16 cellular contexts compared by ENCODE assay signal in the genomic region with DNA sequence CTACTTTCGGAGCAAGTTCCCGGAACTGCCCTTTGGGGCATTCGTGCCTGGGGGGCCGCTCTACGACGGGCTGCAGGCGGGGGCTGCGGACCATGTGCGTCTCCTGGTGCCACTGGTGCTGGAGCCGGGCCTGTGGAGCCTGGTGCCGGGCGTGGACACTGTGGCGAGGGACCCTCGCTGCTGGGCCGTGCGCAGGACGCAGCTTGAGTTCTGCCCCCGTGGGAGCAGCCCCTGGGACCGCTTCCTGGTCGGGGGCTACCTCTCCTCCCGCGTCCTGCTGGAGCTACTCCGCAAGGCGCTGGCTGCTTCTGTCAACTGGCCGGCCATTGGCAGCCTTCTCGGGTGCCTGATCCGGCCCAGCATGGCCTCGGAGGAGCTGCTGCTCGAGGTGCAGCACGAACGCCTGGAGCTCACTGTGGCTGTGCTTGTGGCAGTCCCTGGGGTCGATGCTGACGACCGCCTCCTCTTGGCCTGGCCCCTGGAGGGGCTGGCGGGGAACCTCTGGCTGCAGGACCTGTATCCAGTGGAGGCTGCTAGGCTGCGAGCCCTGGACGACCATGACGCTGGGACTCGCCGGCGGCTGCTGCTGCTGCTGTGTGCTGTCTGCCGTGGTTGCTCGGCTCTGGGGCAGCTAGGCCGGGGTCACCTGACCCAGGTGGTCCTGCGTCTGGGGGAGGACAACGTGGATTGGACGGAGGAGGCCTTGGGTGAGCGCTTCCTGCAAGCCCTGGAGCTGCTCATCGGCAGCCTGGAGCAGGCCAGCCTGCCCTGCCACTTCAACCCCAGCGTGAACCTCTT. TPM values are rescaled to one million over a fixed set of nuclear protein-coding genes. Genes with fewer than 3 reads are reported as not detected.
A peak's percentile ranks its signal among the peaks of the same experiment; 100 is the strongest.
DNase-seq lines count a peak whose midpoint lies in the region; ATAC-seq and TF ChIP-seq lines count a peak whose summit lies in the region.
"Had no signal": no experiment of that assay in that cellular context is flagged by ENCODE, and none has a peak within 500 bp of the region (broad histone marks: within the 10 kb centered on the region; RNA-seq: fewer than 3 reads in every experiment).

No MANE protein-coding gene starts in this region.

- no peaks in the 10 kb centered on the region for H3K9me3 ChIP-seq in RWPE2 (ENCODE audit: severe bottlenecking)
- H3K9me3 ChIP-seq in osteoblast (ENCODE audit: low read depth, low read length): no peaks in the 10 kb centered on the region
- H3K9me3 ChIP-seq: BLaER1 treated with 17β-estradiol and CSF1 and Interleukin-3, amounts not matched to agents 10 nM and 100 nM had no signal

- no peak for ATAC-seq in RWPE2 (ENCODE audit: low read depth)
- no peak for ATAC-seq in SK-N-SH treated with all-trans-retinoic acid at 6 μM for 48 hours
- ATAC-seq: CD8-positive, alpha-beta T cell; GM23338 had no signal

- no peak overlapping the region for H3K4me3 ChIP-seq in H7 (ENCODE audit: insufficient read depth, low read depth, low read length)
- H3K4me3 ChIP-seq in RWPE2 (ENCODE audit: severe bottlenecking): no peak overlapping the region
- H3K4me3 ChIP-seq in osteoblast (ENCODE audit: insufficient read depth, low read length): no peak overlapping the region
- H3K4me3 ChIP-seq: BLaER1 treated with 17β-estradiol and CSF1 and Interleukin-3, amounts not matched to agents 10 nM and 100 nM; GM23338 had no signal

- H3K27ac ChIP-seq in RWPE2 (ENCODE audit: poor library complexity, severe bottlenecking) (no peak overlapping the region), osteoblast (ENCODE audit: low read depth, low read length) (no peak overlapping the region)
- H3K27ac ChIP-seq: BLaER1 treated with 17β-estradiol and CSF1 and Interleukin-3, amounts not matched to agents 10 nM and 100 nM; HL-60 had no signal

- no peak overlapping the region for H2AFZ ChIP-seq in osteoblast (ENCODE audit: low read length)
- H2AFZ ChIP-seq: GM23338 had no signal

- peaks cover 26% of the 10 kb centered on the region for H3K79me2 ChIP-seq in osteoblast (ENCODE audit: insufficient read depth, low read length)

- H3K27me3 ChIP-seq in H7 (ENCODE audit: control insufficient read depth, insufficient read depth, low read length) (no peaks in the 10 kb centered on the region), RWPE2 (ENCODE audit: insufficient read depth, poor library complexity, severe bottlenecking) (no peaks in the 10 kb centered on the region), osteoblast (ENCODE audit: insufficient read depth, low read length) (no peaks in the 10 kb centered on the region)
- H3K27me3 ChIP-seq: BLaER1 treated with 17β-estradiol and CSF1 and Interleukin-3, amounts not matched to agents 10 nM and 100 nM had no signal

- H3K36me3 ChIP-seq in H7 (replicated peaks; ENCODE audit: control insufficient read depth, insufficient read depth, low read length) (peaks cover 7% of the 10 kb centered on the region), RWPE2 (ENCODE audit: low read depth) (peaks cover 22% of the 10 kb centered on the region), osteoblast (ENCODE audit: insufficient read depth, low read length) (peaks cover 20% of the 10 kb centered on the region)

- H3K4me2 ChIP-seq in osteoblast (ENCODE audit: insufficient read depth, low read length): no peak overlapping the region
- H3K4me2 ChIP-seq: BLaER1 treated with 17β-estradiol and CSF1 and Interleukin-3, amounts not matched to agents 10 nM and 100 nM; GM23338 had no signal

- H3K4me1 ChIP-seq in RWPE2 (ENCODE audit: insufficient read depth, poor library complexity, severe bottlenecking): peaks cover 23% of the 10 kb centered on the region
- peaks cover 22% of the 10 kb centered on the region for H3K4me1 ChIP-seq in osteoblast (ENCODE audit: insufficient read depth, low read length)

- H4K20me1 ChIP-seq in osteoblast (ENCODE audit: insufficient read depth, low read length): peaks cover 9% of the 10 kb centered on the region

- peak; percentile 43 for DNase-seq in H7
- DNase-seq in RWPE2 (ENCODE audit: low spot score): peak; percentile 50
- DNase-seq in osteoblast (ENCODE audit: insufficient read length, low spot score, missing footprints): peak; percentile 62
- no peak for DNase-seq in NCI-H2227 (lab: John Stamatoyannopoulos, UW; ENCODE audit: unreplicated experiment)
- DNase-seq: 8988T; Calu3; CD8-positive, alpha-beta T cell; DMS79 treated with DMSO at 0.1 percent for 48 hours; GF-D8; HCEC 1CT; IMR-90; KBM-7 had no signal

- no peak for TF ChIP-seq CTCF in RWPE2 (IDR thresholded peaks at IDR 0.05; ENCODE audit: poor library complexity, severe bottlenecking)
- no peak for TF ChIP-seq CTCF in osteoblast (IDR thresholded peaks at IDR 0.05; ENCODE audit: extremely low read depth, low read depth, low read length)

TF ChIP-seq in SK-N-SH treated with all-trans-retinoic acid at 6 μM for 48 hours, 23 proteins besides CTCF, POLR2A, EP300 and RAD21:
- TF ChIP-seq, protein P1, sequence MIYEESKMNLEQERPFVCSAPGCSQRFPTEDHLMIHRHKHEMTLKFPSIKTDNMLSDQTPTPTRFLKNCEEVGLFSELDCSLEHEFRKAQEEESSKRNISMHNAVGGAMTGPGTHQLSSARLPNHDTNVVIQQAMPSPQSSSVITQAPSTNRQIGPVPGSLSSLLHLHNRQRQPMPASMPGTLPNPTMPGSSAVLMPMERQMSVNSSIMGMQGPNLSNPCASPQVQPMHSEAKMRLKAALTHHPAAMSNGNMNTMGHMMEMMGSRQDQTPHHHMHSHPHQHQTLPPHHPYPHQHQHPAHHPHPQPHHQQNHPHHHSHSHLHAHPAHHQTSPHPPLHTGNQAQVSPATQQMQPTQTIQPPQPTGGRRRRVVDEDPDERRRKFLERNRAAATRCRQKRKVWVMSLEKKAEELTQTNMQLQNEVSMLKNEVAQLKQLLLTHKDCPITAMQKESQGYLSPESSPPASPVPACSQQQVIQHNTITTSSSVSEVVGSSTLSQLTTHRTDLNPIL (CRISPR knock-in tag; IDR thresholded peaks at IDR 0.05; ENCODE audit: low read depth): no peak
- TF ChIP-seq ARNTL (CRISPR knock-in tag; IDR thresholded peaks at IDR 0.05; ENCODE audit: borderline replicate concordance, low read depth) (no peak), ZC3H10 (CRISPR knock-in tag; IDR thresholded peaks at IDR 0.05) (no peak), GLIS3 (CRISPR knock-in tag; IDR thresholded peaks at IDR 0.05) (no peak), SNAI2 (CRISPR knock-in tag; IDR thresholded peaks at IDR 0.05) (no peak), TSHZ2 (CRISPR knock-in tag; IDR thresholded peaks at IDR 0.05) (no peak), ZNF70 (CRISPR knock-in tag; IDR thresholded peaks at IDR 0.05) (no peak), BACH2 (CRISPR knock-in tag; IDR thresholded peaks at IDR 0.05; ENCODE audit: borderline replicate concordance) (no peak), ZFP3 (CRISPR knock-in tag; IDR thresholded peaks at IDR 0.05) (no peak)

RNA-seq across cellular contexts. Expression of gene MIEF2, which starts 3.6 kb away (rescaled TPM):
- total RNA-seq in H7 (2014; rRNA removed; shearing (Covaris generic)): 16.2 and 17.3 TPM in 2 replicates
- 14.5 and 16.5 TPM in 2 replicates for total RNA-seq in osteoblast

RNA-seq across cellular contexts. Expression of gene FLII, which starts 5.5 kb away (rescaled TPM):
- 199 and 225 TPM in 2 replicates for total RNA-seq in H7 (2014; rRNA removed; shearing (Covaris generic))
- 208 and 212 TPM in 2 replicates for total RNA-seq in osteoblast

RNA-seq across cellular contexts. Expression of gene LLGL1, which starts 38.6 kb away (rescaled TPM):
- 81.6 and 85.1 TPM in 2 replicates for total RNA-seq in H7 (2014; rRNA removed; shearing (Covaris generic))
- 41.0 and 50.3 TPM in 2 replicates for total RNA-seq in osteoblast

RNA-seq across cellular contexts. Expression of gene TOP3A, which starts 50.7 kb away (rescaled TPM):
- 36.7 and 48.0 TPM in 2 replicates for total RNA-seq in H7 (2014; rRNA removed; shearing (Covaris generic))
- total RNA-seq in osteoblast: 36.2 and 39.5 TPM in 2 replicates

RNA-seq across cellular contexts. Expression of gene SMCR8, which starts 51.0 kb away (rescaled TPM):
- total RNA-seq in H7 (2014; rRNA removed; shearing (Covaris generic)): 13.1 and 14.4 TPM in 2 replicates
- 22.1 TPM in 2 replicates for total RNA-seq in osteoblast
